In the genomic region with DNA sequence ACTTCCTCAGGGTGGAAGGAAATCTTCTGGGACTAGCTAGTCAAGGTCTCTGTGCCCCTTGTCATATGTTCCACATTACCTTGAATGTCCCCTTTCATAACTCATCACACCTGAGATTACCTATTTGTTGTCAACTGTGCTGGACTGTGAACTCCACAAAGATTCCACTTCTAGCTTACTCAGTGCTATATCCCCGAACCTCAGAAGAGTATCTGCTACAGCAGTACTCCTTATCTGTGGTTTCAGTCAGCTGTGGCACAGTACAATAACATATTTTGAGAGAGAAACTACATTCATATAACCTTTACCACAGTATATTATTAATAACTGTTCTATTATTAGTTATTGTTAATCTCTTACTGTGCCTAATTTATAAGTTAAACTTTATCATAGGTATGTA, we compare ENCODE assay signal across 21 cellular contexts. TPM values are rescaled to one million over a fixed set of nuclear protein-coding genes. Genes with fewer than 3 reads are reported as not detected.
A peak's percentile ranks its signal among the peaks of the same experiment; 100 is the strongest.
DNase-seq lines count a peak whose midpoint lies in the region; ATAC-seq and TF ChIP-seq lines count a peak whose summit lies in the region.
"Had no signal": no experiment of that assay in that cellular context is flagged by ENCODE, and none has a peak within 500 bp of the region (broad histone marks: within the 10 kb centered on the region; RNA-seq: fewer than 3 reads in every experiment).

No MANE protein-coding gene starts in this region.

- H2AFZ ChIP-seq in MM.1S (ENCODE audit: low read length) = no peak overlapping the region
- H2AFZ ChIP-seq: PC-9 had no signal

- no peak overlapping the region for H3K4me2 ChIP-seq in MM.1S (ENCODE audit: low read depth, low read length)
- H3K4me2 ChIP-seq: BLaER1, PC-9 had no signal

- peaks cover 23% of the 10 kb centered on the region for H3K79me2 ChIP-seq in MM.1S (ENCODE audit: low read length)

- H3K27ac Mint-ChIP-seq in activated naive CD8-positive, alpha-beta T cell = peak overlapping the region; percentile 43
- H3K27ac Mint-ChIP-seq in activated naive CD8-positive, alpha-beta T cell treated with anti-CD3 and anti-CD28 coated beads, Interleukin-2, amount 50 U/mL, for 24 hours = no peak overlapping the region
- H3K27ac Mint-ChIP-seq in nephron progenitor cell = peak overlapping the region; percentile 6
- peak overlapping the region; percentile 16 for H3K27ac Mint-ChIP-seq in type B pancreatic cell
- H3K27ac Mint-ChIP-seq: CD4-positive, alpha-beta T cell had no signal

- H3K36me3 ChIP-seq in MM.1S (replicated peaks; ENCODE audit: insufficient read depth, low read length) = peaks cover 22% of the 10 kb centered on the region; the same call in 1 of the 2 replicates

- no peak overlapping the region for H3K4me3 Mint-ChIP-seq in activated naive CD8-positive, alpha-beta T cell
- H3K4me3 Mint-ChIP-seq in activated naive CD8-positive, alpha-beta T cell treated with anti-CD3 and anti-CD28 coated beads, Interleukin-2, amount 50 U/mL, for 24 hours = no peak overlapping the region
- no peak overlapping the region for H3K4me3 Mint-ChIP-seq in nephron progenitor cell
- H3K4me3 Mint-ChIP-seq in type B pancreatic cell = no peak overlapping the region
- H3K4me3 Mint-ChIP-seq: CD4-positive, alpha-beta T cell had no signal

- TF ChIP-seq CTCF in MM.1S (IDR thresholded peaks at IDR 0.05; ENCODE audit: low read length) = no peak
- no peak for TF ChIP-seq CTCF in nephron progenitor cell (IDR thresholded peaks at IDR 0.05)
- no peak for TF ChIP-seq CTCF in type B pancreatic cell (conservative IDR thresholded peaks at IDR 0.05)

- H3K27ac ChIP-seq in MM.1S (ENCODE audit: low read length) (peak overlapping the region; percentile 48; the same call in 1 of the 2 replicates), caudate nucleus (ENCODE audit: low read depth, low read length) (no peak overlapping the region)
- H3K27ac ChIP-seq: BLaER1, PC-9, SJCRH30 had no signal

- H3K9me3 ChIP-seq in MM.1S (replicated peaks; ENCODE audit: insufficient read depth, low read length) = no peaks in the 10 kb centered on the region
- H3K9me3 ChIP-seq: BLaER1, MG63, SJCRH30 had no signal

- H3K27me3 ChIP-seq in MM.1S (replicated peaks; ENCODE audit: insufficient read depth, low read length) = no peaks in the 10 kb centered on the region
- H3K27me3 ChIP-seq: BLaER1, MG63, SJCRH30 had no signal

- H3K4me3 ChIP-seq in MM.1S (ENCODE audit: low read length) = no peak overlapping the region
- H3K4me3 ChIP-seq: BLaER1, K562, MG63, PC-9, SJCRH30 had no signal

- H3K36me3 Mint-ChIP-seq in activated naive CD8-positive, alpha-beta T cell = peaks cover 38% of the 10 kb centered on the region
- H3K36me3 Mint-ChIP-seq in activated naive CD8-positive, alpha-beta T cell treated with anti-CD3 and anti-CD28 coated beads, Interleukin-2, amount 50 U/mL, for 24 hours (ENCODE audit: low read depth) = peaks cover 75% of the 10 kb centered on the region
- H3K36me3 Mint-ChIP-seq in nephron progenitor cell (ENCODE audit: low read depth) (peaks cover 93% of the 10 kb centered on the region), type B pancreatic cell (peaks cover 72% of the 10 kb centered on the region)

- no peak overlapping the region for H3K9ac ChIP-seq in MM.1S (ENCODE audit: low read length)
- H3K9ac ChIP-seq: BLaER1 had no signal

- no peaks in the 10 kb centered on the region for H3K27me3 Mint-ChIP-seq in activated naive CD8-positive, alpha-beta T cell
- H3K27me3 Mint-ChIP-seq in activated naive CD8-positive, alpha-beta T cell treated with anti-CD3 and anti-CD28 coated beads, Interleukin-2, amount 50 U/mL, for 24 hours = no peaks in the 10 kb centered on the region
- no peaks in the 10 kb centered on the region for H3K27me3 Mint-ChIP-seq in nephron progenitor cell (ENCODE audit: low read depth, poor library complexity)
- H3K27me3 Mint-ChIP-seq in type B pancreatic cell = no peaks in the 10 kb centered on the region
- H3K27me3 Mint-ChIP-seq: CD4-positive, alpha-beta T cell had no signal

- no peak for ATAC-seq in activated naive CD8-positive, alpha-beta T cell treated with anti-CD3 and anti-CD28 coated beads, Interleukin-2, amount 50 U/mL, for 24 hours
- ATAC-seq: K562, Right ventricle myocardium inferior had no signal

- 0 out of 2 replicates have a peak, but pooled peaks cover 3% of the 10 kb centered on the region for H4K20me1 ChIP-seq in MM.1S (ENCODE audit: insufficient read depth, low read length)

- H3K9me2 ChIP-seq in MM.1S (replicated peaks; ENCODE audit: insufficient read depth, low read length) = no peaks in the 10 kb centered on the region

- DNase-seq in activated naive CD8-positive, alpha-beta T cell treated with anti-CD3 and anti-CD28 coated beads, Interleukin-2, amount 50 U/mL, for 24 hours = no peak
- peak; percentile 19 for DNase-seq in MM.1S
- no peak for DNase-seq in nephron progenitor cell
- DNase-seq in type B pancreatic cell (ENCODE audit: extremely low spot score, unreplicated experiment) = no peak
- no peak for DNase-seq in caudate nucleus (lab: John Stamatoyannopoulos, UW)
- DNase-seq in activated CD4-positive, CD25-positive, alpha-beta regulatory T cell treated with anti-CD3 and anti-CD28 coated beads, Interleukin-2, amount 50 U/mL, for 72 hours = no peak
- DNase-seq: CD4-positive, alpha-beta T cell; DMS53; H7; MG63; NCI-H1694; NCI-H2029 treated with DMSO at 0.1 percent for 48 hours; NCI-H446 treated with DMSO at 0.1 percent for 48 hours; NCI-H526; NCI-H82; PC-9; SJCRH30 had no signal

- peaks cover 13% of the 10 kb centered on the region for H3K4me1 Mint-ChIP-seq in activated naive CD8-positive, alpha-beta T cell (ENCODE audit: low read depth)
- H3K4me1 Mint-ChIP-seq in activated naive CD8-positive, alpha-beta T cell treated with anti-CD3 and anti-CD28 coated beads, Interleukin-2, amount 50 U/mL, for 24 hours = peaks cover 8% of the 10 kb centered on the region
- H3K4me1 Mint-ChIP-seq in nephron progenitor cell = no peaks in the 10 kb centered on the region
- no peaks in the 10 kb centered on the region for H3K4me1 Mint-ChIP-seq in type B pancreatic cell (ENCODE audit: unreplicated experiment)

- peaks cover 7% of the 10 kb centered on the region; the same call in 1 of the 2 replicates for H3F3A ChIP-seq in MM.1S (ENCODE audit: insufficient read depth, low read length)

- no peaks in the 10 kb centered on the region for H3K9me3 Mint-ChIP-seq in activated naive CD8-positive, alpha-beta T cell (ENCODE audit: low read depth)
- H3K9me3 Mint-ChIP-seq in activated naive CD8-positive, alpha-beta T cell treated with anti-CD3 and anti-CD28 coated beads, Interleukin-2, amount 50 U/mL, for 24 hours = no peaks in the 10 kb centered on the region
- no peaks in the 10 kb centered on the region for H3K9me3 Mint-ChIP-seq in nephron progenitor cell
- H3K9me3 Mint-ChIP-seq in type B pancreatic cell = peaks cover 4% of the 10 kb centered on the region
- H3K9me3 Mint-ChIP-seq: CD4-positive, alpha-beta T cell had no signal

- peaks cover 16% of the 10 kb centered on the region for H3K4me1 ChIP-seq in MM.1S (ENCODE audit: low read length)
- H3K4me1 ChIP-seq: BLaER1, SJCRH30 had no signal

RNA-seq across cellular contexts. Expression of a gene that starts 14.7 kb away (rescaled TPM):
- total RNA-seq in type B pancreatic cell (ENCODE audit: low replicate concordance) = 11.1 and 12.0 TPM in 2 replicates

RNA-seq across cellular contexts. Expression of a gene that starts 29.1 kb away (rescaled TPM):
- total RNA-seq in type B pancreatic cell (ENCODE audit: low replicate concordance) = 52.0 and 80.2 TPM in 2 replicates
